ENCODE assay signal across 8 cellular contexts in the genomic region with DNA sequence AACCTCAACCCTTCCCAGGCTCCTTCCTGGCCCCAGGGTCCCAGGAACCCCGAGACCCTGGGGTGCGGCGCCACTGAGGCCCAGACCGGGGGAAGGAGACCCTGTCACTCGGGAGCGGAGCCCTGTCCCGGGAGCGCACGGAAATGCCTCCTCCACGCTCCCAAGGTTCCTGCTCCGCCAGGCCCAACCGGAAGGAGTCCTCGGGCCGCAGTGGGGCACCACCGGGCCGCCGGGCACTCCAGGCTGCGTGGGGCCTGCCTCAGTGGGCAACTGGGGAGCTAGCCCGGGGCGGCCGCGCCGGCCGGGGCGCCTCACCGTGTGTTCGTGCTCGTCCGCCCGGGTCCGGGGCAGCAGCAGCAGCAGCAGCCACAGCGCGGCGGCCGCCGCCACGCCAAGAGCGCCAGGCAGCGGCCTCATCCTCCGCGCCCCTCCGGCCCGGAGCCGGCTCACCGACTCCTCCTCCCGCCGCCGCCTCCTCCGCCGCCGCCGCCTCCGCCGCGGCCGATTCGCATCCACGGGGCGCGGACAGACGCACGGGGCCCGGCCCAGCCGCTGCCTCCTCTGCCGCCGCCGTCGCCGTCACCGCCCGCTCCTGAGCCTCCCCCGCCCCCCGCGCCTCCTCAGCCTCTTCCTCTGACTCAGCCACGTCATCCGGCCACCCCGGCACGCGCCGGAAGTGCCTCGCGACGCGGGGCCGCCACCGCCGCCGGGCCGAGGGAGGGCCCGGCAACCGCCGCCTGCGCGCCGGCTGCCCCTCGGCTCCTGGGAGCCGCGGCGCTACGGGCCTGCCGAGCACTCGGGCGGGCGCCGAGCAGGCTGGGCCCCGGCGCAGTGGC. TPM values are rescaled to one million over a fixed set of nuclear protein-coding genes. Genes with fewer than 3 reads are reported as not detected.
DNase-seq lines count a peak whose midpoint lies in the region; ATAC-seq and TF ChIP-seq lines count a peak whose summit lies in the region.

A gene (minus strand): TSS at position 594 of the 836 bp plus-strand sequence. CDS start 177 bp downstream, at position 417.

- H3K27ac ChIP-seq in SJSA1 (peak within 1 kb of the TSS; percentile 97), gastroesophageal sphincter (peak within 1 kb of the TSS; percentile 91 to 99 (median 98)), neutrophil (peak within 1 kb of the TSS; percentile 94), substantia nigra (ENCODE audit: low read depth, low read length, poor library complexity, severe bottlenecking) (peak within 1 kb of the TSS; percentile 90)

- peak in 3 of 4 experiments; percentile 30 to 36 (median 36) for TF ChIP-seq CTCF in gastroesophageal sphincter (IDR thresholded peaks at IDR 0.05)
- peak; percentile 18 for TF ChIP-seq CTCF in neutrophil (IDR thresholded peaks at IDR 0.05)

- DNase-seq in DMS79 treated with DMSO at 0.1 percent for 48 hours (lab: John Stamatoyannopoulos, UW) (peak; percentile 38), KG1 (lab: John Stamatoyannopoulos, UW) (peak; percentile 56), SJSA1 (ENCODE audit: low read depth in 1 of 2, low spot score in 2 of 2) (peak; percentile 89 to 96), substantia nigra (lab: John Stamatoyannopoulos, UW) (peak; percentile 37 to 94 (median 79))
- peak; percentile 68 to 90 (median 80) for DNase-seq in activated naive CD4-positive, alpha-beta T cell (lab: John Stamatoyannopoulos, UW)

- ATAC-seq in GM21619 (IDR thresholded peaks at IDR 0.05; ENCODE audit: unreplicated experiment) (peak; percentile 69), gastroesophageal sphincter (peak; percentile 98)

- H3K4me1 ChIP-seq in SJSA1 (replicated peaks) (peaks cover 29% of the 10 kb centered on the region), gastroesophageal sphincter (peaks cover 6 to 59% (median 11%) of the 10 kb centered on the region in 3 donors), neutrophil (ENCODE audit: control insufficient read depth in 1 of 2, insufficient read depth in 1 of 2, low read depth in 1 of 2, low read length in 1 of 2) (peaks cover 31 to 41% of the 10 kb centered on the region in 2 experiments)

- H3K27me3 ChIP-seq in SJSA1 (replicated peaks) (no peaks in the 10 kb centered on the region), gastroesophageal sphincter (no peaks in the 10 kb centered on the region), neutrophil (peaks cover 23% of the 10 kb centered on the region)

- H3K36me3 ChIP-seq in SJSA1: peaks cover 25% of the 10 kb centered on the region
- H3K36me3 ChIP-seq in gastroesophageal sphincter: no peaks in the 10 kb centered on the region
- no peaks in the 10 kb centered on the region for H3K36me3 ChIP-seq in neutrophil

- WGBS in gastroesophageal sphincter (ENCODE audit: low coverage in 1 of 2), 2 donors: no CpG with 5 or more reads among the region's 107 CpGs

- H3K9me3 ChIP-seq in SJSA1 (replicated peaks): peaks cover 4% of the 10 kb centered on the region; the same call in 1 of the 2 replicates
- H3K9me3 ChIP-seq in gastroesophageal sphincter: no peaks in the 10 kb centered on the region
- H3K9me3 ChIP-seq in neutrophil: no peaks in the 10 kb centered on the region

- no peak for TF ChIP-seq EP300 in gastroesophageal sphincter (IDR thresholded peaks at IDR 0.05)

- H3K4me3 ChIP-seq in SJSA1 (peak within 1 kb of the TSS; percentile 100), gastroesophageal sphincter (peak within 1 kb of the TSS; percentile 88 to 98), neutrophil (ENCODE audit: low read depth in 1 of 2, low read length in 1 of 2) (peak within 1 kb of the TSS; percentile 66 to 79)

- TF ChIP-seq POLR2A in gastroesophageal sphincter (IDR thresholded peaks at IDR 0.05): peak; percentile 88 to 90

RNA-seq across cellular contexts. Expression of the gene that starts here (rescaled TPM):
- total RNA-seq in SJSA1 (2014; rRNA removed; shearing (Covaris generic)): 119 and 139 TPM in 2 replicates
- 100 to 1,000 TPM in 3 of 4 donors, 10 to 100 TPM in 1; 88.6 to 121 (median 114) TPM for total RNA-seq in gastroesophageal sphincter

Comparison
In these comparisons a context has a peak if more than half of its experiments do, and no peak if none do; other contexts are left out.
1. Peak in every context shown above with its lines: DNase-seq, ATAC-seq, H3K4me3 ChIP-seq and H3K27ac ChIP-seq.
2. DNase-seq: peak in every context shown above with its lines; median percentile 92 in SJSA1; 80 in activated naive CD4-positive, alpha-beta T cell; 79 in substantia nigra; 56 in KG1; 38 in DMS79 treated with DMSO at 0.1 percent for 48 hours.